Comparison of ENCODE assay signal across 10 cellular contexts in genomic region chr22:27670701-27671412, GRCh38.
DNase-seq lines count a peak whose midpoint lies in the region; ATAC-seq and TF ChIP-seq lines count a peak whose summit lies in the region.
"Had no signal": no experiment of that assay in that cellular context is flagged by ENCODE, and none has a peak within 500 bp of the region (broad histone marks: within the 10 kb centered on the region; RNA-seq: fewer than 3 reads in every experiment).

No MANE protein-coding gene starts in this region.

- peaks cover 0 to 3% (median 1%) of the 10 kb centered on the region in 3 donors for H3K27me3 Mint-ChIP-seq in CD14-positive monocyte (ENCODE audit: low read depth in 3 of 3)
- peaks cover 4% of the 10 kb centered on the region for H3K27me3 Mint-ChIP-seq in glutamatergic neuron (ENCODE audit: unreplicated experiment)

- H3K9me3 Mint-ChIP-seq in CD14-positive monocyte (peaks cover 2 to 8% (median 6%) of the 10 kb centered on the region in 7 donors), glutamatergic neuron (ENCODE audit: unreplicated experiment) (peaks cover 13% of the 10 kb centered on the region)

- H3K36me3 Mint-ChIP-seq in CD14-positive monocyte (peaks cover 0 to 4% of the 10 kb centered on the region in 2 donors), glutamatergic neuron (ENCODE audit: unreplicated experiment) (peaks cover 8% of the 10 kb centered on the region)
- H3K36me3 Mint-ChIP-seq: natural killer cell had no signal

- H3K27ac Mint-ChIP-seq in CD14-positive monocyte (peak overlapping the region; percentile 58 to 97 (median 90)), glutamatergic neuron (ENCODE audit: unreplicated experiment) (peak overlapping the region; percentile 66)
- H3K27ac Mint-ChIP-seq: natural killer cell had no signal

- TF ChIP-seq CTCF in CD14-positive monocyte (IDR thresholded peaks at IDR 0.05) (no peak), glutamatergic neuron (IDR thresholded peaks at IDR 0.05; ENCODE audit: partially characterized antibody, unreplicated experiment) (no peak)

- intact Hi-C loops in CD14-positive monocyte (cut with micrococcal nuclease) = loop anchor here (5.0 to 10.0 kb wide), 2 partner anchors 46 to 134 kb away; partner anchors contain the start of gene MN1 (in 1 of the 2)

- H3K4me3 Mint-ChIP-seq in CD14-positive monocyte (no peak overlapping the region), glutamatergic neuron (ENCODE audit: unreplicated experiment) (no peak overlapping the region)
- H3K4me3 Mint-ChIP-seq: natural killer cell had no signal

- DNase-seq in CD14-positive monocyte (ENCODE audit: low spot score) = peak; percentile 68
- peak; percentile 39 for DNase-seq in NCI-H460 (ENCODE audit: extremely low read depth, low read depth)
- DNase-seq in glutamatergic neuron = peak; percentile 35
- peak; percentile 55 for DNase-seq in myocyte (ENCODE audit: low read depth)
- DNase-seq in HCEC 1CT = no peak
- no peak for DNase-seq in middle frontal gyrus (ENCODE audit: extremely low spot score, low spot score)
- DNase-seq: natural killer cell, NCI-H1436 had no signal

- peaks cover 42% of the 10 kb centered on the region for H3K4me1 Mint-ChIP-seq in CD14-positive monocyte
- H3K4me1 Mint-ChIP-seq in glutamatergic neuron (ENCODE audit: low read depth, unreplicated experiment) = peaks cover 19% of the 10 kb centered on the region

- ATAC-seq in HG02678 (IDR thresholded peaks at IDR 0.05; ENCODE audit: unreplicated experiment) (no peak), HG03025 (IDR thresholded peaks at IDR 0.05; ENCODE audit: low FRiP score, unreplicated experiment) (no peak)

Comparison
In these comparisons a context has a peak if more than half of its experiments do, and no peak if none do; other contexts are left out.
1. DNase-seq: peak in CD14-positive monocyte (single experiment), NCI-H460 (single experiment), glutamatergic neuron (single experiment) and myocyte (single experiment); none in HCEC 1CT (single experiment) and middle frontal gyrus (single experiment).